Comparison of ENCODE assay signal across 17 cellular contexts in genomic region chr19:12705654-12706331, GRCh38. TPM values are rescaled to one million over a fixed set of nuclear protein-coding genes. Genes with fewer than 3 reads are reported as not detected.
DNase-seq lines count a peak whose midpoint lies in the region; ATAC-seq, FAIRE-seq and TF ChIP-seq lines count a peak whose summit lies in the region.
"Had no signal": no experiment of that assay in that cellular context is flagged by ENCODE, and none has a peak within 500 bp of the region (broad histone marks: within the 10 kb centered on the region; RNA-seq: fewer than 3 reads in every experiment).

No MANE protein-coding gene starts in this region.

- H2BK15ac ChIP-seq in IMR-90 (ENCODE audit: low read depth, low read length) (no peak overlapping the region), H1 (ENCODE audit: low read length) (no peak overlapping the region)

- POLR2A ChIA-PET in IMR-90 (lab: Charles Lee; ENCODE audit: unreplicated experiment) = no interaction called here
- POLR2A ChIA-PET in H1 (lab: Charles Lee; ENCODE audit: partially characterized antibody) = interaction anchor here (1.0 to 6.7 kb wide), 5 partner anchors 9 to 59 kb away, joined by 3 to 50 read pairs (median 3); partner anchors contain the start of genes FBXW9, MAN2B1 and WDR83
- POLR2A ChIA-PET in HEK293T (lab: Yijun Ruan, JAX) = interaction anchor here (0.8 to 1.0 kb wide), 2 partner anchors 8 to 15 kb away, joined by 3 read pairs; no protein-coding TSS in a partner anchor

- H3K9ac ChIP-seq in IMR-90 (ENCODE audit: low read depth, low read length) (no peak overlapping the region), H1 (replicated peaks in 1 of 4; ENCODE audit: extremely low read depth in 1 of 4, low read depth in 3 of 4, low read length in 3 of 4) (no peak overlapping the region)

- H3K4ac ChIP-seq in IMR-90 (ENCODE audit: low read depth, low read length) = no peak overlapping the region
- no peak overlapping the region for H3K4ac ChIP-seq in H1 (replicated peaks; ENCODE audit: insufficient read length, low read depth, low read length)

- ATAC-seq in IMR-90 (ENCODE audit: low read depth) (no peak), GM21717 (IDR thresholded peaks at IDR 0.05; ENCODE audit: unreplicated experiment) (no peak)

- no peak overlapping the region for H3K4me2 ChIP-seq in IMR-90 (ENCODE audit: low read depth, low read length)
- no peak overlapping the region for H3K4me2 ChIP-seq in H1 (ENCODE audit: insufficient read depth in 1 of 2, low read depth in 2 of 2, low read length in 2 of 2)
- H3K4me2 ChIP-seq in osteoblast (ENCODE audit: insufficient read depth, low read length) = no peak overlapping the region
- H3K4me2 ChIP-seq: BLaER1 treated with 17β-estradiol and CSF1 and Interleukin-3, amounts not matched to agents 10 nM and 100 nM had no signal

- H3K27ac ChIP-seq in IMR-90 (ENCODE audit: insufficient read depth, low read length) (no peak overlapping the region), H1 (ENCODE audit: low read depth, low read length) (no peak overlapping the region), osteoblast (ENCODE audit: low read depth, low read length) (no peak overlapping the region), ovary (no peak overlapping the region)
- H3K27ac ChIP-seq: BLaER1 treated with 17β-estradiol and CSF1 and Interleukin-3, amounts not matched to agents 10 nM and 100 nM had no signal

- TF ChIP-seq POLR2A in IMR-90 (IDR thresholded peaks at IDR 0.05; ENCODE audit: low read depth, low read length) (no peak), H1 (IDR thresholded peaks at IDR 0.05; ENCODE audit: control extremely low read depth in 1 of 2, low read depth in 2 of 2, low read length in 2 of 2) (no peak), ovary (IDR thresholded peaks at IDR 0.05) (no peak)

- H2AK5ac ChIP-seq in IMR-90 (ENCODE audit: low read depth, low read length) (no peak overlapping the region), H1 (ENCODE audit: low read depth, low read length) (no peak overlapping the region)

- H4K20me1 ChIP-seq in IMR-90 (ENCODE audit: insufficient read depth, low read length) (peaks cover 14% of the 10 kb centered on the region), H1 (replicated peaks in 1 of 2; ENCODE audit: control insufficient read depth in 1 of 2, insufficient read depth in 2 of 2, low read length in 2 of 2) (peaks cover 4 to 15% of the 10 kb centered on the region in 2 experiments), osteoblast (ENCODE audit: insufficient read depth, low read length) (peaks cover 5% of the 10 kb centered on the region)

- no peaks in the 10 kb centered on the region for H3K9me3 Mint-ChIP-seq in activated T-cell treated with anti-CD3 and anti-CD28 coated beads, Interleukin-2, amount 50 U/mL, for 24 hours
- H3K9me3 Mint-ChIP-seq: CD4-positive, CD25-positive, alpha-beta regulatory T cell had no signal

- H3K27me3 Mint-ChIP-seq in activated T-cell treated with anti-CD3 and anti-CD28 coated beads, Interleukin-2, amount 50 U/mL, for 24 hours = no peaks in the 10 kb centered on the region
- H3K27me3 Mint-ChIP-seq: CD4-positive, CD25-positive, alpha-beta regulatory T cell had no signal

- H2BK120ac ChIP-seq in IMR-90 (ENCODE audit: low read depth, low read length) (no peak overlapping the region), H1 (replicated peaks; ENCODE audit: low read depth, low read length) (no peak overlapping the region)

- no peaks in the 10 kb centered on the region for H3K23me2 ChIP-seq in H1 (ENCODE audit: low read depth, low read length)

- H3K9me1 ChIP-seq in IMR-90 (ENCODE audit: insufficient read depth, low read length) = no peaks in the 10 kb centered on the region

- no peaks in the 10 kb centered on the region for H3K4me1 Mint-ChIP-seq in activated T-cell treated with anti-CD3 and anti-CD28 coated beads, Interleukin-2, amount 50 U/mL, for 24 hours (ENCODE audit: low read depth)
- H3K4me1 Mint-ChIP-seq: CD4-positive, CD25-positive, alpha-beta regulatory T cell had no signal

- H3K23ac ChIP-seq in IMR-90 (ENCODE audit: low read depth, low read length) (no peak overlapping the region), H1 (ENCODE audit: insufficient read length) (no peak overlapping the region)

- no peak overlapping the region for H2AFZ ChIP-seq in IMR-90 (replicated peaks; ENCODE audit: low read length, poor library complexity)
- no peak overlapping the region for H2AFZ ChIP-seq in H1 (ENCODE audit: low read length)
- no peak overlapping the region for H2AFZ ChIP-seq in osteoblast (ENCODE audit: low read length)

- no peaks in the 10 kb centered on the region for H3K9me3 ChIP-seq in IMR-90 (ENCODE audit: control insufficient read depth, insufficient read depth, low read length)
- H3K9me3 ChIP-seq in H1 (ENCODE audit: insufficient read depth in 2 of 2, low read depth in 1 of 2, low read length in 1 of 2) = no peaks in the 10 kb centered on the region
- H3K9me3 ChIP-seq in osteoblast (ENCODE audit: low read depth, low read length) = no peaks in the 10 kb centered on the region
- H3K9me3 ChIP-seq in ovary = no peaks in the 10 kb centered on the region
- H3K9me3 ChIP-seq: BLaER1 treated with 17β-estradiol and CSF1 and Interleukin-3, amounts not matched to agents 10 nM and 100 nM had no signal

- H3K14ac ChIP-seq in IMR-90 (replicated peaks; ENCODE audit: low read depth, low read length) = no peak overlapping the region
- no peak overlapping the region for H3K14ac ChIP-seq in H1 (ENCODE audit: insufficient read length)

- BruUV-seq in IMR-90 (replicated peaks; lab: Mats Ljungman, UMichigan) = TSS peak; percentile 35

- H2BK20ac ChIP-seq in IMR-90 (ENCODE audit: low read depth, low read length) (no peak overlapping the region), H1 (ENCODE audit: low read length) (no peak overlapping the region)

- H2BK5ac ChIP-seq in IMR-90 (ENCODE audit: low read depth, low read length, poor library complexity, severe bottlenecking) = no peak overlapping the region
- no peak overlapping the region for H2BK5ac ChIP-seq in H1 (ENCODE audit: low read depth, low read length)

- dilution Hi-C loops in IMR-90 (cut with HindIII; ENCODE audit: low sequenced_read_pairs, unreplicated experiment) = no loop called here

- H3K56ac ChIP-seq in IMR-90 (ENCODE audit: extremely low read depth, insufficient read depth, low read length) (no peak overlapping the region), H1 (replicated peaks; ENCODE audit: insufficient read length, low read depth, low read length) (no peak overlapping the region)

- DNase-seq in activated T-cell treated with anti-CD3 and anti-CD28 coated beads, Interleukin-2, amount 50 U/mL, for 24 hours = no peak
- DNase-seq in activated T-cell treated with anti-CD3 and anti-CD28 coated beads, Interleukin-2, amount 50 U/mL, for 1 hour = no peak
- DNase-seq in IMR-90 (no peak), H1 (ENCODE audit: low read depth in 1 of 2, low spot score in 2 of 2) (no peak), osteoblast (ENCODE audit: insufficient read length, low spot score, missing footprints) (peak; percentile 73), HEK293T (ENCODE audit: extremely low spot score) (no peak), ovary (no peak)
- DNase-seq: 8988T; AML-193; CD4-positive, CD25-positive, alpha-beta regulatory T cell; DMS53; GF-D8; H7 had no signal

- H4K5ac ChIP-seq in IMR-90 (ENCODE audit: low read depth, low read length) (no peak overlapping the region), H1 (ENCODE audit: insufficient read length, low read depth, low read length) (no peak overlapping the region)

- H3K36me3 ChIP-seq in IMR-90 (ENCODE audit: control insufficient read depth, insufficient read depth, low read length) (peaks cover 78% of the 10 kb centered on the region), H1 (ENCODE audit: control insufficient read depth in 2 of 4, insufficient read depth in 4 of 4, low read length in 3 of 4) (peaks cover 41 to 77% (median 68%) of the 10 kb centered on the region in 4 experiments), osteoblast (ENCODE audit: insufficient read depth, low read length) (peaks cover 93% of the 10 kb centered on the region), ovary (no peaks in the 10 kb centered on the region)

- TF ChIP-seq CTCF in IMR-90 (conservative IDR thresholded peaks at IDR 0.05; ENCODE audit: low read depth, low read length) = no peak
- TF ChIP-seq CTCF in H1 (IDR thresholded peaks at IDR 0.05; ENCODE audit: control extremely low read depth in 1 of 3, insufficient read depth in 1 of 3, low read depth in 1 of 3, low read length in 3 of 3) = no peak
- no peak for TF ChIP-seq CTCF in osteoblast (IDR thresholded peaks at IDR 0.05; ENCODE audit: extremely low read depth, low read depth, low read length)
- TF ChIP-seq CTCF in ovary (IDR thresholded peaks at IDR 0.05) = no peak

- intact Hi-C loops in IMR-90 (cut with micrococcal nuclease) = no loop called here
- intact Hi-C loops in ovary (cut with DNase I) = no loop called here

- CTCF ChIA-PET in IMR-90 (lab: Yijun Ruan, JAX) = no interaction called here
- CTCF ChIA-PET in H1 (lab: Charles Lee; ENCODE audit: partially characterized antibody) = interaction anchor here (0.7 to 1.4 kb wide), 4 partner anchors 9 to 142 kb away, joined by 3 to 4 read pairs (median 4); partner anchors contain the start of gene FBXW9
- CTCF ChIA-PET in HEK293T (lab: Yijun Ruan, JAX) = no interaction called here

- H3K18ac ChIP-seq in IMR-90 (ENCODE audit: low read depth, low read length) = no peak overlapping the region
- H3K18ac ChIP-seq in H1 (ENCODE audit: extremely low read depth, low read length) = no peak overlapping the region

- H3K79me1 ChIP-seq in IMR-90 (ENCODE audit: low read depth in 1 of 2, low read length in 2 of 2) (peaks cover 12 to 28% of the 10 kb centered on the region in 2 experiments), H1 (ENCODE audit: low read depth, low read length) (no peaks in the 10 kb centered on the region)

- TF ChIP-seq EP300 in H1 (IDR thresholded peaks at IDR 0.05; ENCODE audit: borderline replicate concordance in 1 of 2, low read depth in 2 of 2, low read length in 2 of 2) = no peak
- TF ChIP-seq EP300 in ovary (IDR thresholded peaks at IDR 0.05) = no peak

- peak overlapping the region; percentile 30 for H3K27ac Mint-ChIP-seq in activated T-cell treated with anti-CD3 and anti-CD28 coated beads, Interleukin-2, amount 50 U/mL, for 24 hours

- no peaks in the 10 kb centered on the region for H3K4me1 ChIP-seq in IMR-90 (ENCODE audit: control insufficient read depth, insufficient read depth, low read length)
- H3K4me1 ChIP-seq in H1 (replicated peaks in 1 of 4; ENCODE audit: control insufficient read depth in 3 of 4, insufficient read depth in 4 of 4, low read length in 3 of 4) = peaks cover 0 to 5% (median 2%) of the 10 kb centered on the region in 4 experiments; a peak in 2 of 7 replicates
- H3K4me1 ChIP-seq in osteoblast (ENCODE audit: insufficient read depth, low read length) = no peaks in the 10 kb centered on the region
- H3K4me1 ChIP-seq in ovary (ENCODE audit: insufficient read depth) = no peaks in the 10 kb centered on the region
- H3K4me1 ChIP-seq: BLaER1 treated with 17β-estradiol and CSF1 and Interleukin-3, amounts not matched to agents 10 nM and 100 nM had no signal

- H3K27me3 ChIP-seq in IMR-90 (ENCODE audit: control insufficient read depth, insufficient read depth, low read length) = no peaks in the 10 kb centered on the region
- H3K27me3 ChIP-seq in H1 (replicated peaks in 1 of 4; ENCODE audit: control insufficient read depth in 3 of 4, extremely low read depth in 1 of 4, insufficient read depth in 3 of 4, low read length in 3 of 4) = no peaks in the 10 kb centered on the region
- H3K27me3 ChIP-seq in osteoblast (ENCODE audit: insufficient read depth, low read length) = no peaks in the 10 kb centered on the region
- no peaks in the 10 kb centered on the region for H3K27me3 ChIP-seq in ovary
- H3K27me3 ChIP-seq: BLaER1 treated with 17β-estradiol and CSF1 and Interleukin-3, amounts not matched to agents 10 nM and 100 nM had no signal

- in situ Hi-C loops in IMR-90 (cut with MboI; ENCODE audit: low sequenced_read_pairs) = no loop called here

- H3K4me3 ChIP-seq in IMR-90 (ENCODE audit: insufficient read depth, low read depth, low read length) (no peak overlapping the region), H1 (ENCODE audit: extremely low read depth in 1 of 4, insufficient read depth in 2 of 4, low read depth in 3 of 4, low read length in 4 of 4) (no peak overlapping the region), osteoblast (ENCODE audit: insufficient read depth, low read length) (no peak overlapping the region), ovary (no peak overlapping the region)
- H3K4me3 ChIP-seq: BLaER1 treated with 17β-estradiol and CSF1 and Interleukin-3, amounts not matched to agents 10 nM and 100 nM had no signal

- H2BK12ac ChIP-seq in H1 (ENCODE audit: low read depth, low read length) = no peak overlapping the region

- 95% methylated on average over 18 of the region's 29 CpGs; no CpG with 5 or more reads in 1 of the 2 experiments for WGBS in IMR-90 (ENCODE audit: extremely low coverage in 2 of 2, insufficient read length in 1 of 2), 2 experiments
- 92% methylated on average over 26 of the region's 29 CpGs; no CpG with 5 or more reads in 1 of the 2 experiments for WGBS in H1 (ENCODE audit: extremely low coverage in 1 of 2, insufficient coverage in 1 of 2, insufficient read length in 1 of 2, insufficient replicate concordance in 2 of 2, low coverage in 1 of 2, low lambda C conversion rate in 2 of 2, missing lambda C conversion rate in 1 of 2), 2 experiments
- 87 to 92% (median 87%) methylated on average over 29 of the region's 29 CpGs for WGBS in ovary, 3 donors

- FAIRE-seq in H1 (lab: Jason Lieb, UNC) = no peak
- FAIRE-seq: GM19239, HTR-8/SVneo had no signal

- H2AK9ac ChIP-seq in IMR-90 (replicated peaks; ENCODE audit: low read depth, low read length, poor library complexity) = no peak overlapping the region

- TF ChIP-seq RAD21 in IMR-90 (IDR thresholded peaks at IDR 0.05; ENCODE audit: low read length) (no peak), H1 (IDR thresholded peaks at IDR 0.05 in 1 of 2, conservative IDR thresholded peaks at IDR 0.05 in 1 of 2; ENCODE audit: low read depth in 2 of 2, low read length in 2 of 2) (no peak)

- H3K36me3 Mint-ChIP-seq in activated T-cell treated with anti-CD3 and anti-CD28 coated beads, Interleukin-2, amount 50 U/mL, for 24 hours (ENCODE audit: low read depth) = peaks cover 92% of the 10 kb centered on the region

- H3K4me3 Mint-ChIP-seq in activated T-cell treated with anti-CD3 and anti-CD28 coated beads, Interleukin-2, amount 50 U/mL, for 24 hours = no peak overlapping the region
- H3K4me3 Mint-ChIP-seq: CD4-positive, CD25-positive, alpha-beta regulatory T cell had no signal

- H3K79me2 ChIP-seq in H1 (ENCODE audit: control insufficient read depth in 1 of 2, insufficient read depth in 2 of 2, low read length in 2 of 2) (no peaks in the 10 kb centered on the region), osteoblast (ENCODE audit: insufficient read depth, low read length) (peaks cover 7% of the 10 kb centered on the region)

- H4K91ac ChIP-seq in IMR-90 (ENCODE audit: insufficient read depth, low read depth, low read length) (no peak overlapping the region), H1 (replicated peaks; ENCODE audit: insufficient read length, low read length) (no peak overlapping the region)

- H4K8ac ChIP-seq in IMR-90 (ENCODE audit: low read depth in 2 of 2, low read length in 2 of 2) (no peak overlapping the region), H1 (ENCODE audit: extremely low read depth, insufficient read depth, low read length) (peak overlapping the region; percentile 76; the same call in 1 of the 2 replicates)

RNA-seq across cellular contexts. Expression of gene FBXW9, which starts 9.4 kb away (rescaled TPM):
- total RNA-seq in IMR-90 (2012; rRNA removed) (8.6 and 9.5 TPM in 2 replicates), osteoblast (17.1 and 18.5 TPM in 2 replicates), ovary (10 to 100 TPM in 1 of 7 donors, 1 to 10 TPM in 6; 3.5 to 14.8 (median 5.2) TPM)
- polyA plus RNA-seq in IMR-90 (2012; rRNA removed) (14.2 and 14.4 TPM in 2 replicates), H1 (2011; rRNA removed) (30.1 and 36.4 TPM in 2 replicates), ovary (1 to 10 TPM in 1 of 2 donors, under 1 TPM in 1; 0.37 to 6.8 TPM)
- 8.1 and 16.5 TPM in 2 replicates for polyA plus RNA-seq in IMR-90 (2012; cell fraction: cytosol; rRNA removed)
- 14.0 and 41.0 TPM in 2 replicates for polyA plus RNA-seq in IMR-90 (2012; cell fraction: nucleus; rRNA removed; ENCODE audit: low replicate concordance)
- total RNA-seq in H1 (2021; fragmentation: NEBNext Ultra II Directional; extraction: Animal tissue kit (Norgen Biotek cat#: 25700)) = 10.8 and 11.1 TPM in 2 replicates
- polyA plus RNA-seq in H1 (2011; cell fraction: cytosol; rRNA removed) = 22.3 TPM
- 26.5 TPM for polyA plus RNA-seq in H1 (2011; cell fraction: nucleus; rRNA removed)
- polyA plus RNA-seq in H1 (2012, experiment 1 of 2) = 6.1 to 13.8 TPM (median 12.7 TPM) in 4 replicates
- polyA plus RNA-seq in H1 (2012, experiment 2 of 2) = 13.7 TPM
- 7.6 TPM for polyA plus RNA-seq in H1 (2013, experiment 1 of 2)
- polyA plus RNA-seq in H1 (2013, experiment 2 of 2) = 7.2 TPM
- polyA minus RNA-seq in H1 (2011; rRNA and poly(A)+ RNA removed) = 6.0 and 7.9 TPM in 2 replicates
- 8.1 TPM for polyA minus RNA-seq in H1 (2011; cell fraction: cytosol; rRNA and poly(A)+ RNA removed)
- polyA minus RNA-seq in H1 (2011; cell fraction: nucleus; rRNA and poly(A)+ RNA removed) = 6.7 TPM

RNA-seq across cellular contexts. Expression of gene TNPO2, which starts 17.9 kb away (rescaled TPM):
- total RNA-seq in IMR-90 (2012; rRNA removed) (32.8 and 36.0 TPM in 2 replicates), osteoblast (36.6 and 39.8 TPM in 2 replicates), ovary (100 to 1,000 TPM in 2 of 7 donors, 10 to 100 TPM in 5; 42.1 to 109 (median 89.9) TPM)
- polyA plus RNA-seq in IMR-90 (2012; rRNA removed) (77.2 and 82.3 TPM in 2 replicates), H1 (2011; rRNA removed) (121 and 136 TPM in 2 replicates), ovary (10 to 100 TPM; 41.5 to 51.6 TPM)
- 32.3 and 57.4 TPM in 2 replicates for polyA plus RNA-seq in IMR-90 (2012; cell fraction: cytosol; rRNA removed)
- 265 and 496 TPM in 2 replicates for polyA plus RNA-seq in IMR-90 (2012; cell fraction: nucleus; rRNA removed; ENCODE audit: low replicate concordance)
- total RNA-seq in H1 (2021; fragmentation: NEBNext Ultra II Directional; extraction: Animal tissue kit (Norgen Biotek cat#: 25700)) = 110 and 112 TPM in 2 replicates
- 116 TPM for polyA plus RNA-seq in H1 (2011; cell fraction: cytosol; rRNA removed)
- 408 TPM for polyA plus RNA-seq in H1 (2011; cell fraction: nucleus; rRNA removed)
- 85.6 to 98.1 TPM (median 87.1 TPM) in 4 replicates for polyA plus RNA-seq in H1 (2012, experiment 1 of 2)
- 57.3 TPM for polyA plus RNA-seq in H1 (2012, experiment 2 of 2)
- 61.7 TPM for polyA plus RNA-seq in H1 (2013, experiment 1 of 2)
- polyA plus RNA-seq in H1 (2013, experiment 2 of 2) = 57.4 TPM
- 202 and 231 TPM in 2 replicates for polyA minus RNA-seq in H1 (2011; rRNA and poly(A)+ RNA removed)
- 84.7 TPM for polyA minus RNA-seq in H1 (2011; cell fraction: cytosol; rRNA and poly(A)+ RNA removed)
- 205 TPM for polyA minus RNA-seq in H1 (2011; cell fraction: nucleus; rRNA and poly(A)+ RNA removed)

RNA-seq across cellular contexts. Expression of gene GNG14, which starts 18.0 kb away (rescaled TPM):
- total RNA-seq in IMR-90 (2012; rRNA removed) (not detected in 2 replicates), osteoblast (not detected in 2 replicates), ovary (not detected)
- polyA plus RNA-seq in IMR-90 (2012; rRNA removed) (not detected in 2 replicates), H1 (2011; rRNA removed) (not detected in 2 replicates), ovary (not detected)
- not detected in 2 replicates for polyA plus RNA-seq in IMR-90 (2012; cell fraction: cytosol; rRNA removed)
- polyA plus RNA-seq in IMR-90 (2012; cell fraction: nucleus; rRNA removed; ENCODE audit: low replicate concordance) = not detected in 2 replicates
- not detected in 2 replicates for total RNA-seq in H1 (2021; fragmentation: NEBNext Ultra II Directional; extraction: Animal tissue kit (Norgen Biotek cat#: 25700))
- not detected for polyA plus RNA-seq in H1 (2011; cell fraction: cytosol; rRNA removed)
- not detected for polyA plus RNA-seq in H1 (2011; cell fraction: nucleus; rRNA removed)
- polyA plus RNA-seq in H1 (2012, experiment 1 of 2) = not detected in 4 replicates
- polyA plus RNA-seq in H1 (2012, experiment 2 of 2) = not detected
- polyA plus RNA-seq in H1 (2013, experiment 1 of 2) = not detected
- not detected for polyA plus RNA-seq in H1 (2013, experiment 2 of 2)
- not detected in 2 replicates for polyA minus RNA-seq in H1 (2011; rRNA and poly(A)+ RNA removed)
- not detected for polyA minus RNA-seq in H1 (2011; cell fraction: cytosol; rRNA and poly(A)+ RNA removed)
- not detected for polyA minus RNA-seq in H1 (2011; cell fraction: nucleus; rRNA and poly(A)+ RNA removed)
- total RNA-seq: CD4-positive, CD25-positive, alpha-beta regulatory T cell; H7 had no signal
- polyA plus RNA-seq: CD4-positive, CD25-positive, alpha-beta regulatory T cell had no signal

RNA-seq across cellular contexts. Expression of gene DHPS, which starts 24.1 kb away (rescaled TPM):
- total RNA-seq in IMR-90 (2012; rRNA removed) (73.3 and 82.8 TPM in 2 replicates), osteoblast (50.4 and 52.5 TPM in 2 replicates), ovary (100 to 1,000 TPM in 1 of 7 donors, 10 to 100 TPM in 6; 63.7 to 147 (median 89.7) TPM)
- polyA plus RNA-seq in IMR-90 (2012; rRNA removed) (85.0 and 88.6 TPM in 2 replicates), H1 (2011; rRNA removed) (99.6 and 118 TPM in 2 replicates), ovary (10 to 100 TPM; 72.8 to 92.7 TPM)
- polyA plus RNA-seq in IMR-90 (2012; cell fraction: cytosol; rRNA removed) = 101 and 107 TPM in 2 replicates
- 256 and 333 TPM in 2 replicates for polyA plus RNA-seq in IMR-90 (2012; cell fraction: nucleus; rRNA removed; ENCODE audit: low replicate concordance)
- 86.6 and 88.8 TPM in 2 replicates for total RNA-seq in H1 (2021; fragmentation: NEBNext Ultra II Directional; extraction: Animal tissue kit (Norgen Biotek cat#: 25700))
- polyA plus RNA-seq in H1 (2011; cell fraction: cytosol; rRNA removed) = 128 TPM
- polyA plus RNA-seq in H1 (2011; cell fraction: nucleus; rRNA removed) = 156 TPM
- 90.2 to 103 TPM (median 99.3 TPM) in 4 replicates for polyA plus RNA-seq in H1 (2012, experiment 1 of 2)
- polyA plus RNA-seq in H1 (2012, experiment 2 of 2) = 104 TPM
- 58.7 TPM for polyA plus RNA-seq in H1 (2013, experiment 1 of 2)
- 57.5 TPM for polyA plus RNA-seq in H1 (2013, experiment 2 of 2)
- 66.7 and 78.4 TPM in 2 replicates for polyA minus RNA-seq in H1 (2011; rRNA and poly(A)+ RNA removed)
- 38.5 TPM for polyA minus RNA-seq in H1 (2011; cell fraction: cytosol; rRNA and poly(A)+ RNA removed)
- polyA minus RNA-seq in H1 (2011; cell fraction: nucleus; rRNA and poly(A)+ RNA removed) = 62.3 TPM

RNA-seq across cellular contexts. Expression of gene TRIR, which starts 28.7 kb away (rescaled TPM):
- total RNA-seq in IMR-90 (2012; rRNA removed) (99.2 and 113 TPM in 2 replicates), osteoblast (123 and 136 TPM in 2 replicates), ovary (100 to 1,000 TPM; 134 to 476 (median 186) TPM)
- polyA plus RNA-seq in IMR-90 (2012; rRNA removed) (201 and 242 TPM in 2 replicates), H1 (2011; rRNA removed) (130 and 167 TPM in 2 replicates), ovary (100 to 1,000 TPM; 243 to 288 TPM)
- polyA plus RNA-seq in IMR-90 (2012; cell fraction: cytosol; rRNA removed) = 333 and 539 TPM in 2 replicates
- 193 and 247 TPM in 2 replicates for polyA plus RNA-seq in IMR-90 (2012; cell fraction: nucleus; rRNA removed; ENCODE audit: low replicate concordance)
- 149 and 156 TPM in 2 replicates for total RNA-seq in H1 (2021; fragmentation: NEBNext Ultra II Directional; extraction: Animal tissue kit (Norgen Biotek cat#: 25700))
- polyA plus RNA-seq in H1 (2011; cell fraction: cytosol; rRNA removed) = 216 TPM
- 124 TPM for polyA plus RNA-seq in H1 (2011; cell fraction: nucleus; rRNA removed)
- polyA plus RNA-seq in H1 (2012, experiment 1 of 2) = 169 to 208 TPM (median 189 TPM) in 4 replicates
- 245 TPM for polyA plus RNA-seq in H1 (2012, experiment 2 of 2)
- polyA plus RNA-seq in H1 (2013, experiment 1 of 2) = 179 TPM
- 179 TPM for polyA plus RNA-seq in H1 (2013, experiment 2 of 2)
- 33.4 and 36.1 TPM in 2 replicates for polyA minus RNA-seq in H1 (2011; rRNA and poly(A)+ RNA removed)
- 45.1 TPM for polyA minus RNA-seq in H1 (2011; cell fraction: cytosol; rRNA and poly(A)+ RNA removed)
- 31.4 TPM for polyA minus RNA-seq in H1 (2011; cell fraction: nucleus; rRNA and poly(A)+ RNA removed)
